In genomic region chr2:47068966-47069627, GRCh38 we compare ENCODE assay signal across 2 cellular contexts.
TF ChIP-seq lines count a peak whose summit lies in the region.

No MANE protein-coding gene starts in this region.

TF ChIP-seq in GM23338, 12 proteins besides CTCF, POLR2A, EP300 and RAD21 (continued from another document):
- no peak for TF ChIP-seq REST (IDR thresholded peaks at IDR 0.05; ENCODE audit: unreplicated experiment)
- no peak for TF ChIP-seq EZH2phosphoT487 (IDR thresholded peaks at IDR 0.05; ENCODE audit: unreplicated experiment)
TF ChIP-seq in GM23338: peak in this region for 0.

TF ChIP-seq in liver, 16 proteins besides CTCF, POLR2A, EP300 and RAD21 (continued from another document):
- TF ChIP-seq ZBTB33 (IDR thresholded peaks at IDR 0.05), result no peak
- TF ChIP-seq TAF1 (conservative IDR thresholded peaks at IDR 0.05), result no peak
- TF ChIP-seq MAX (IDR thresholded peaks at IDR 0.05), result no peak
